ENCODE assay signal across 9 cellular contexts in genomic region chr17:44376124-44376523, GRCh38. TPM values are rescaled to one million over a fixed set of nuclear protein-coding genes. Genes with fewer than 3 reads are reported as not detected.
DNase-seq lines count a peak whose midpoint lies in the region; ATAC-seq, FAIRE-seq and TF ChIP-seq lines count a peak whose summit lies in the region.
"Had no signal": no experiment of that assay in that cellular context is flagged by ENCODE, and none has a peak within 500 bp of the region (broad histone marks: within the 10 kb centered on the region; RNA-seq: fewer than 3 reads in every experiment).

No MANE protein-coding gene starts in this region.

- H3K4me1 ChIP-seq in A549: no peaks in the 10 kb centered on the region
- no peaks in the 10 kb centered on the region for H3K4me1 ChIP-seq in hepatocyte (ENCODE audit: insufficient read depth)

- CTCF ChIA-PET in A549 (lab: Yijun Ruan, JAX): interaction anchor here (0.5 to 13.4 kb wide), 19 partner anchors 9 to 498 kb away, joined by 3 to 140 read pairs (median 6); partner anchors contain the start of gene FAM171A2

- TF ChIP-seq RAD21 in A549 (conservative IDR thresholded peaks at IDR 0.05 in 1 of 2, IDR thresholded peaks at IDR 0.05 in 1 of 2): no peak

- no peak for TF ChIP-seq EP300 in A549 (IDR thresholded peaks at IDR 0.05)

- DNase-seq in A549 (ENCODE audit: low read depth in 1 of 2, low spot score in 1 of 2) (peak in 1 of 2 experiments; percentile 80), WERI-Rb-1 (peak; percentile 57), hepatocyte (ENCODE audit: low spot score) (no peak), mesenteric fat pad (ENCODE audit: low spot score) (no peak)

- no peak overlapping the region for H3K27ac ChIP-seq in A549
- no peak overlapping the region for H3K27ac ChIP-seq in WERI-Rb-1
- H3K27ac ChIP-seq in hepatocyte: no peak overlapping the region
- H3K27ac ChIP-seq: skin epidermis had no signal

- H2AFZ ChIP-seq in hepatocyte: no peak overlapping the region

- FAIRE-seq in A549 (lab: Jason Lieb, UNC): no peak

- H3K4me3 ChIP-seq in A549 (no peak overlapping the region), WERI-Rb-1 (ENCODE audit: low read depth, low read length) (no peak overlapping the region), hepatocyte (no peak overlapping the region)
- H3K4me3 ChIP-seq: skin epidermis had no signal

- H3K27me3 ChIP-seq in WERI-Rb-1 (ENCODE audit: insufficient read depth, low read depth, severe bottlenecking): no peaks in the 10 kb centered on the region
- H3K27me3 ChIP-seq in hepatocyte: no peaks in the 10 kb centered on the region

- H3K9me3 ChIP-seq in A549 (no peaks in the 10 kb centered on the region), WERI-Rb-1 (ENCODE audit: severe bottlenecking) (no peaks in the 10 kb centered on the region), hepatocyte (ENCODE audit: low read depth) (no peaks in the 10 kb centered on the region)

- POLR2A ChIA-PET in A549 (lab: Yijun Ruan, JAX): no interaction called here

- ATAC-seq in A549 (peak; percentile 36 to 82; a peak in 4 of 6 replicates), GM21360 (IDR thresholded peaks at IDR 0.05; ENCODE audit: unreplicated experiment) (no peak), HG03280 (IDR thresholded peaks at IDR 0.05; ENCODE audit: unreplicated experiment) (no peak), HG03460 (IDR thresholded peaks at IDR 0.05; ENCODE audit: unreplicated experiment) (no peak)

- WGBS in A549 (ENCODE audit: missing lambda C conversion rate): 53% methylated on average over 5 of the region's 5 CpGs
- WGBS in hepatocyte (ENCODE audit: low lambda C conversion rate, missing lambda C conversion rate): 38% methylated on average over 5 of the region's 5 CpGs

- H4K20me1 ChIP-seq in hepatocyte (ENCODE audit: insufficient read depth, poor library complexity, severe bottlenecking): no peaks in the 10 kb centered on the region

- TF ChIP-seq POLR2A in A549 (IDR thresholded peaks at IDR 0.05; ENCODE audit: low read length): no peak

- H3K4me2 ChIP-seq in A549 (no peak overlapping the region), hepatocyte (no peak overlapping the region)

- no peaks in the 10 kb centered on the region for H3K9me2 ChIP-seq in hepatocyte (replicated peaks; ENCODE audit: insufficient read depth)

- no peaks in the 10 kb centered on the region for H3K79me2 ChIP-seq in hepatocyte

- H3K36me3 ChIP-seq in WERI-Rb-1: no peaks in the 10 kb centered on the region
- H3K36me3 ChIP-seq in hepatocyte (replicated peaks; ENCODE audit: insufficient read depth, low read depth): no peaks in the 10 kb centered on the region

- TF ChIP-seq CTCF in A549 (IDR thresholded peaks at IDR 0.05) (peak; percentile 38; the same call in 2 of the 3 replicates), GM12874 (IDR thresholded peaks at IDR 0.05; ENCODE audit: insufficient read depth, low read depth, low read length) (peak; percentile 71), WERI-Rb-1 (IDR thresholded peaks at IDR 0.05; ENCODE audit: low read depth, low read length) (peak; percentile 86), hepatocyte (IDR thresholded peaks at IDR 0.05; ENCODE audit: poor library complexity) (peak; percentile 29)

TF ChIP-seq in A549, 52 proteins besides CTCF, POLR2A, EP300 and RAD21:
- no peak for TF ChIP-seq ELK1 (IDR thresholded peaks at IDR 0.05; ENCODE audit: low read depth, low read length)

RNA-seq across cellular contexts. Expression of gene FAM171A2, which starts 12.5 kb away (rescaled TPM):
- polyA plus RNA-seq in A549 (2011; rRNA removed): 1.8 and 2.7 TPM in 2 replicates
- polyA plus RNA-seq in A549 (2012; cell fraction: cytosol; rRNA removed): 3.2 and 6.0 TPM in 2 replicates
- 7.2 and 9.5 TPM in 2 replicates for polyA plus RNA-seq in A549 (2012; cell fraction: nucleus; rRNA removed)
- polyA plus RNA-seq in A549 (2017; fragmentation: RNase III; extraction: RNeasy Plus Mini Kit Qiagen cat#74134 plus additional on column Dnase treatment): 3.0 to 4.2 TPM (median 3.9 TPM) in 3 replicates
- 1.6 and 3.5 TPM in 2 replicates for polyA minus RNA-seq in A549 (2011; rRNA and poly(A)+ RNA removed)
- total RNA-seq in hepatocyte: 12.8 and 13.9 TPM in 2 replicates
- 19.4 and 22.8 TPM in 2 replicates for polyA plus RNA-seq in hepatocyte
- 3.0 TPM for total RNA-seq in mesenteric fat pad

RNA-seq across cellular contexts. Expression of gene ITGA2B, which starts 13.3 kb away (rescaled TPM):
- polyA plus RNA-seq in A549 (2011; rRNA removed): 1.3 TPM in 2 replicates
- polyA plus RNA-seq in A549 (2012; cell fraction: cytosol; rRNA removed): 2.0 and 2.9 TPM in 2 replicates
- polyA plus RNA-seq in A549 (2012; cell fraction: nucleus; rRNA removed): 15.6 and 18.3 TPM in 2 replicates
- polyA plus RNA-seq in A549 (2017; fragmentation: RNase III; extraction: RNeasy Plus Mini Kit Qiagen cat#74134 plus additional on column Dnase treatment): 2.2 to 4.4 TPM (median 4.1 TPM) in 3 replicates
- polyA minus RNA-seq in A549 (2011; rRNA and poly(A)+ RNA removed): 1.7 and 2.2 TPM in 2 replicates
- total RNA-seq in hepatocyte: 0.77 TPM in 1 of 2 replicates, not detected in the other
- polyA plus RNA-seq in hepatocyte: 1.0 and 3.6 TPM in 2 replicates
- total RNA-seq in mesenteric fat pad: 1.4 TPM

RNA-seq across cellular contexts. Expression of gene GRN, which starts 31.0 kb away (rescaled TPM):
- polyA plus RNA-seq in A549 (2011; rRNA removed) (111 and 147 TPM in 2 replicates), A549 (2017; fragmentation: RNase III; extraction: RNeasy Plus Mini Kit Qiagen cat#74134 plus additional on column Dnase treatment) (146 to 198 TPM (median 197 TPM) in 3 replicates), hepatocyte (785 and 828 TPM in 2 replicates)
- 216 and 242 TPM in 2 replicates for polyA plus RNA-seq in A549 (2012; cell fraction: cytosol; rRNA removed)
- polyA plus RNA-seq in A549 (2012; cell fraction: nucleus; rRNA removed): 645 and 899 TPM in 2 replicates
- polyA minus RNA-seq in A549 (2011; rRNA and poly(A)+ RNA removed): 81.3 and 100 TPM in 2 replicates
- total RNA-seq in hepatocyte (210 and 299 TPM in 2 replicates), mesenteric fat pad (278 TPM)

RNA-seq across cellular contexts. Expression of gene SLC25A39, which starts 51.5 kb away (rescaled TPM):
- polyA plus RNA-seq in A549 (2011; rRNA removed) (80.9 and 90.1 TPM in 2 replicates), A549 (2017; fragmentation: RNase III; extraction: RNeasy Plus Mini Kit Qiagen cat#74134 plus additional on column Dnase treatment) (147 to 154 TPM (median 150 TPM) in 3 replicates), hepatocyte (179 and 191 TPM in 2 replicates)
- 288 and 335 TPM in 2 replicates for polyA plus RNA-seq in A549 (2012; cell fraction: cytosol; rRNA removed)
- 507 and 616 TPM in 2 replicates for polyA plus RNA-seq in A549 (2012; cell fraction: nucleus; rRNA removed)
- 62.5 and 70.8 TPM in 2 replicates for polyA minus RNA-seq in A549 (2011; rRNA and poly(A)+ RNA removed)
- total RNA-seq in hepatocyte (92.7 and 108 TPM in 2 replicates), mesenteric fat pad (60.0 TPM)

Comparison
In these comparisons a context has a peak if more than half of its experiments do, and no peak if none do; other contexts are left out.
1. ATAC-seq: peak in A549 (2 of 2); none in GM21360 (single experiment), HG03280 (single experiment) and HG03460 (single experiment).
2. CTCF ChIP-seq: peak in every context shown above with its lines; median percentile 86 in WERI-Rb-1; 71 in GM12874; 38 in A549; 29 in hepatocyte.